In the genomic region with DNA sequence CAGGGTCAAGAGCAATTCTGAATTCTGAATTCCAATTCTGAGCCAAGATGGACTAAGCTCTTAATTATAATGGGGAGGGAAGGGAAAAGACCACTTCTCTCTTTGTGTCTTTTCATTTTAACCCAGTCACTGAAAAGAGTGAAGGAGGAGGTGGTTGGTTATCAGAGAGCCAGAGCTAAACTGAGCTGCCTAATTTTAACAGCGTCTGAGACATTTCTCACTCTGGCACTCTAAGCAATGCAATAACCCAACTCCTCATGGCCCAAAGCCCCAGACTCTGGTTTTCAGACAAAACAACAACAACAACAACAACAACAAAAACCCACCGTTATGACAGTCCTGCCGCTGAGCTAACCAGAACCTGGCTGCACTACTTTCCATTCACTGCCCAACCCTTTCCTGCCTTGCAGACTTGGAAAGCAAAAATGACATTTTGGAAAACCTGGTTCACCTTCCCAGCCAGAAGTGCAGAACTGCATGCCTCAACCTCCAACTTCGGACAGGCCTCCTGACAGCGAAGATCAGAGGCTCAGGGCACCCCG, we compare ENCODE assay signal across 9 cellular contexts. TPM values are rescaled to one million over a fixed set of nuclear protein-coding genes. Genes with fewer than 3 reads are reported as not detected.
A peak's percentile ranks its signal among the peaks of the same experiment; 100 is the strongest.
DNase-seq lines count a peak whose midpoint lies in the region; ATAC-seq and TF ChIP-seq lines count a peak whose summit lies in the region.
"Had no signal": no experiment of that assay in that cellular context is flagged by ENCODE, and none has a peak within 500 bp of the region (broad histone marks: within the 10 kb centered on the region; RNA-seq: fewer than 3 reads in every experiment).

No MANE protein-coding gene starts in this region.

- H3K27me3 Mint-ChIP-seq in activated T-cell treated with anti-CD3 and anti-CD28 coated beads, Interleukin-2, amount 50 U/mL, for 4 hours (ENCODE audit: low read depth), result no peaks in the 10 kb centered on the region
- H3K27me3 Mint-ChIP-seq in brain, result peaks cover 10% of the 10 kb centered on the region

- H3K27ac ChIP-seq in lower lobe of right lung, result peak overlapping the region; percentile 78
- H3K27ac ChIP-seq in urinary bladder (ENCODE audit: low read depth), result no peak overlapping the region

- DNase-seq in activated T-cell treated with anti-CD3 and anti-CD28 coated beads, Interleukin-2, amount 50 U/mL, for 4 hours, result no peak
- DNase-seq in activated T-cell treated with anti-CD3 and anti-CD28 coated beads, Interleukin-2, amount 50 U/mL, for 1 hour, result no peak
- DNase-seq in lower lobe of right lung, result no peak
- DNase-seq in HuH-7.5 (ENCODE audit: low spot score), result no peak
- no peak for DNase-seq in NCI-H748 treated with DMSO at 0.1 percent for 48 hours (lab: John Stamatoyannopoulos, UW)
- DNase-seq in RPMI8226, result no peak

- H3K9me3 Mint-ChIP-seq in activated T-cell treated with anti-CD3 and anti-CD28 coated beads, Interleukin-2, amount 50 U/mL, for 4 hours, result no peaks in the 10 kb centered on the region
- H3K9me3 Mint-ChIP-seq in brain, result no peaks in the 10 kb centered on the region

- H3K4me1 ChIP-seq in lower lobe of right lung (peaks cover 26% of the 10 kb centered on the region), urinary bladder (ENCODE audit: insufficient read depth) (no peaks in the 10 kb centered on the region)

- H3K27ac Mint-ChIP-seq in brain, result peak overlapping the region; percentile 84 to 96 (median 95)

- no peaks in the 10 kb centered on the region for H3K27me3 ChIP-seq in lower lobe of right lung (ENCODE audit: low read depth)

- 2% methylated on average over 6 of the region's 6 CpGs for WGBS in urinary bladder

- TF ChIP-seq CTCF in brain (conservative IDR thresholded peaks at IDR 0.05), result no peak
- TF ChIP-seq CTCF in lower lobe of right lung (IDR thresholded peaks at IDR 0.05), result no peak

- H3K36me3 ChIP-seq in lower lobe of right lung (no peaks in the 10 kb centered on the region), urinary bladder (ENCODE audit: insufficient read depth) (no peaks in the 10 kb centered on the region)

- H3K36me3 Mint-ChIP-seq in activated T-cell treated with anti-CD3 and anti-CD28 coated beads, Interleukin-2, amount 50 U/mL, for 4 hours (ENCODE audit: insufficient read depth), result no peaks in the 10 kb centered on the region
- H3K36me3 Mint-ChIP-seq in brain, result peaks cover 14% of the 10 kb centered on the region

- intact Hi-C loops in lower lobe of right lung (cut with DNase I), result no loop called here

- no peaks in the 10 kb centered on the region for H3K9me3 ChIP-seq in lower lobe of right lung

- peak overlapping the region; percentile 75 for H3K4me3 ChIP-seq in lower lobe of right lung
- H3K4me3 ChIP-seq in urinary bladder (ENCODE audit: low read depth, low read length), result peak overlapping the region; percentile 75

- H3K4me1 Mint-ChIP-seq in activated T-cell treated with anti-CD3 and anti-CD28 coated beads, Interleukin-2, amount 50 U/mL, for 4 hours (ENCODE audit: low read depth), result peaks cover 21% of the 10 kb centered on the region
- peaks cover 62% of the 10 kb centered on the region for H3K4me1 Mint-ChIP-seq in brain

- peak overlapping the region; percentile 89 for H3K4me3 Mint-ChIP-seq in activated T-cell treated with anti-CD3 and anti-CD28 coated beads, Interleukin-2, amount 50 U/mL, for 4 hours
- peak overlapping the region; percentile 92 to 100 (median 97) for H3K4me3 Mint-ChIP-seq in brain

- ATAC-seq in activated T-cell treated with anti-CD3 and anti-CD28 coated beads, Interleukin-2, amount 50 U/mL, for 4 hours, result no peak
- peak in 1 of 2 donors; percentile 9 for ATAC-seq in lower lobe of right lung

RNA-seq across cellular contexts. Expression of gene CHST10, which starts 1.0 kb away (rescaled TPM):
- 10 to 100 TPM in 2 of 3 donors, 1 to 10 TPM in 1; 9.5 to 12.1 (median 10.3) TPM for total RNA-seq in activated T-cell treated with anti-CD3 and anti-CD28 coated beads, Interleukin-2, amount 50 U/mL, for 4 hours
- polyA plus RNA-seq in brain (ENCODE audit: insufficient read depth, low read depth, low replicate concordance), result 15.6 TPM
- 7.6 TPM for total RNA-seq in lower lobe of right lung
- 12.5 TPM for total RNA-seq in urinary bladder
- polyA plus RNA-seq in urinary bladder, result 10.3 TPM

RNA-seq across cellular contexts. Expression of gene NMS, which starts 53.8 kb away (rescaled TPM):
- total RNA-seq in activated T-cell treated with anti-CD3 and anti-CD28 coated beads, Interleukin-2, amount 50 U/mL, for 4 hours, result not detected
- not detected for polyA plus RNA-seq in brain (ENCODE audit: insufficient read depth, low read depth, low replicate concordance)
- not detected for total RNA-seq in lower lobe of right lung
- total RNA-seq in urinary bladder, result not detected
- polyA plus RNA-seq in urinary bladder, result not detected
- total RNA-seq: activated CD8-positive, alpha-beta memory T cell treated with anti-CD3 and anti-CD28 coated beads for 36 hours had no signal
